ENCODE assay signal across 8 cellular contexts in the genomic region with DNA sequence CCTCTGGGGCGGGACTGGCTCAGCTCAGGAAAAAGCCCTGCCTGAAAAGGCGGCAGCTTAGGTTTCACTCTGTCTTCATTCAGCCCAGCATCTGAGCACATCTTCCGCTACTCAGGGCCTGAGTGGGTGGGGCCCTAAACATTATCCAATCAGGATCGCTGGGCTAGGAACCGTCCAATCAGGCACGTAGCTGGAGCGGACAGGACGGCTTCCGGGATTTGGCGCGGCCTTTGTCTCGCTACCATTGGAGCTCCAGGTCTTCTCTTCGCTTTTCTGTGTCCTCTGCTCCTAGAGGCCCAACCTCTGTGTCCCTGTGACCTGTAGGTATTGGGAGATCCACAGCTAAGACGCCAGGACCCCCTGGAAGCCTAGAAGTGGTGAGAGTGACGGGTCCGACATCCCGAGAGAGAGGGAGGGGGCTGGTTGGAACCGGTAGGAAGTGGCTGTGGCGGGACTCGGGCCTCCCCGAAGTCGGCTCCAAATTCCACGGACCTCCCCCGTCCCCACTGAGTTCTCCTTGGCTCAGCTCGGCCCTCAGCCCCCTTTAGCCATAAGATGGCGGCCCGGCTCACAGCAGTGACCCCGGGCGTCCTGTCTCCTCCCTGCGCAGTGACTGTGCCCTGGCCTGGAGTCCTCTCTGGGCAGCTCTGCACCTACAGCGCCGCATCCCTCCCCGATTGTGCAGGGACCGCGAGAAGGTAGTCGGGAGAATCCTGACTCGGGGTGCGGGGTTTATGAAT.
A peak's percentile ranks its signal among the peaks of the same experiment; 100 is the strongest.
DNase-seq lines count a peak whose midpoint lies in the region; ATAC-seq and TF ChIP-seq lines count a peak whose summit lies in the region.

No MANE protein-coding gene starts in this region.

- H3K4me3 ChIP-seq in astrocyte of the cerebellum (ENCODE audit: low read depth, low read length), result peak overlapping the region; percentile 30

- in situ Hi-C loops in astrocyte of the cerebellum (cut with HindIII; ENCODE audit: low sequenced_read_pairs), result no loop called here

- no peak for TF ChIP-seq CTCF in astrocyte of the cerebellum (IDR thresholded peaks at IDR 0.05; ENCODE audit: low read depth, low read length, missing control alignments)

- ATAC-seq in stimulated activated naive CD8-positive, alpha-beta T cell treated with anti-CD3 and anti-CD28 coated beads, Interleukin-15, Interleukin-2, amounts not matched to agents 100 U/mL and 50 U/mL, for 24 hours, result no peak
- ATAC-seq in HG02571 (IDR thresholded peaks at IDR 0.05; ENCODE audit: unreplicated experiment), result no peak

- DNase-seq in AG20443 (ENCODE audit: low spot score) (peak; percentile 63), NCI-H187 (lab: John Stamatoyannopoulos, UW) (peak; percentile 80 to 90), astrocyte of the cerebellum (ENCODE audit: low read depth) (no peak), kidney glomerular epithelial cell (lab: John Stamatoyannopoulos, UW) (peak; percentile 27), epidermal melanocyte (ENCODE audit: insufficient read length, low spot score) (no peak), amniotic stem cell (lab: John Stamatoyannopoulos, UW) (no peak)
- peak; percentile 8 for DNase-seq in stimulated activated naive CD8-positive, alpha-beta T cell treated with anti-CD3 and anti-CD28 coated beads, Interleukin-15, Interleukin-2, amounts not matched to agents 100 U/mL and 50 U/mL, for 24 hours

Comparison
In these comparisons a context has a peak if more than half of its experiments do, and no peak if none do; other contexts are left out.
1. DNase-seq: peak in AG20443 (single experiment), NCI-H187 (2 of 2), kidney glomerular epithelial cell (single experiment) and stimulated activated naive CD8-positive, alpha-beta T cell treated with anti-CD3 and anti-CD28 coated beads, Interleukin-15, Interleukin-2, amounts not matched to agents 100 U/mL and 50 U/mL, for 24 hours (single experiment); none in astrocyte of the cerebellum (single experiment), epidermal melanocyte (single experiment) and amniotic stem cell (single experiment).